Comparison of ENCODE assay signal across 25 cellular contexts in the genomic region with DNA sequence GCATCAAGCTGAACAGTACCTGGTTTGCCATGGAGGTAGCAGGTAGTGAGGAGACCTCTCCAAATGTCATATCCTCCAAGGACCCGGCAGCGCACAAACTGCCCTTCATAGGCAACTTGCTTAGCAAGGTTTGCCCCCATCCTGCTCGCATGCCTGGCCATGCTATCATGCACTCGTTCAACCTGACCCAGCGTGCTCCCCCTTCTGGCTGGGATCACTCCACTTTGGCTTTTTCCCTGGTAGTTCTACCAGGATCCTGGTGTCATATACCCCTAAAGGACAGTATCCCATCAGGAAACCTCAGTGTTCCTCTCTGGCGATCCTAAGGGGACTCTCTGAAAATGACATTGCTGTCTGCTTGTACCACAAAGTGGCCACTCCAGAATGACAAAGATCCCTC.
"Had no signal": no experiment of that assay in that cellular context is flagged by ENCODE, and none has a peak within 500 bp of the region (broad histone marks: within the 10 kb centered on the region; RNA-seq: fewer than 3 reads in every experiment).

No MANE protein-coding gene starts in this region.

- H3K4me3 Mint-ChIP-seq: activated CD4-positive, alpha-beta memory T cell treated with anti-CD3 and anti-CD28 coated beads for 36 hours; activated CD4-positive, alpha-beta T cell treated with anti-CD3 and anti-CD28 coated beads, Interleukin-2, amount 10 ng/mL, durations not matched to agents 24 days and 14 days; activated T-cell treated with anti-CD3 and anti-CD28 coated beads, Interleukin-2, amount 50 U/mL, for 24 hours; activated T-helper 17 cell treated with anti-CD3 and anti-CD28 coated beads, Interleukin-2, amount 50 U/mL, for 72 hours; natural killer cell treated with Interleukin-12 subunit alpha and Interleukin-12 subunit beta and Interleukin-15 and Interleukin-18, amount 100 ng/mL, for 72 hours had no signal

- H3K27ac Mint-ChIP-seq: activated CD4-positive, alpha-beta memory T cell treated with anti-CD3 and anti-CD28 coated beads for 36 hours; activated CD4-positive, alpha-beta T cell treated with anti-CD3 and anti-CD28 coated beads, Interleukin-2, amount 10 ng/mL, durations not matched to agents 24 days and 14 days; activated T-cell treated with anti-CD3 and anti-CD28 coated beads, Interleukin-2, amount 50 U/mL, for 24 hours; activated T-helper 17 cell treated with anti-CD3 and anti-CD28 coated beads, Interleukin-2, amount 50 U/mL, for 72 hours; natural killer cell treated with Interleukin-12 subunit alpha and Interleukin-12 subunit beta and Interleukin-15 and Interleukin-18, amount 100 ng/mL, for 72 hours had no signal

- H3K4me3 ChIP-seq: coronary artery, dorsolateral prefrontal cortex, gastrocnemius medialis, mucosa of descending colon, thoracic aorta, uterus had no signal

- H3K4me1 Mint-ChIP-seq: activated CD4-positive, alpha-beta T cell treated with anti-CD3 and anti-CD28 coated beads, Interleukin-2, amount 10 ng/mL, durations not matched to agents 24 days and 14 days had no signal

- H3K27me3 ChIP-seq: brain microvascular endothelial cell, dorsolateral prefrontal cortex, gastrocnemius medialis, uterus had no signal

- H3K27ac ChIP-seq: brain microvascular endothelial cell, coronary artery, dorsolateral prefrontal cortex, gastrocnemius medialis, thoracic aorta, uterus had no signal

- H3K9me3 ChIP-seq: gastrocnemius medialis, uterus had no signal

- H3K36me3 ChIP-seq: brain microvascular endothelial cell, gastrocnemius medialis, thoracic aorta, uterus had no signal

- H3K27me3 Mint-ChIP-seq: activated CD4-positive, alpha-beta memory T cell treated with anti-CD3 and anti-CD28 coated beads for 36 hours; activated CD4-positive, alpha-beta T cell treated with anti-CD3 and anti-CD28 coated beads, Interleukin-2, amount 10 ng/mL, durations not matched to agents 24 days and 14 days had no signal

- DNase-seq: activated CD4-positive, alpha-beta memory T cell treated with anti-CD3 and anti-CD28 coated beads for 36 hours; activated CD4-positive, alpha-beta T cell treated with anti-CD3 and anti-CD28 coated beads, Interleukin-2, amount 10 ng/mL, durations not matched to agents 24 days and 14 days; activated CD4-positive, CD25-positive, alpha-beta regulatory T cell treated with anti-CD3 and anti-CD28 coated beads, Interleukin-2, amount 50 U/mL, for 72 hours; activated CD8-positive, alpha-beta memory T cell treated with anti-CD3 and anti-CD28 coated beads, Interleukin-2, amount 50 U/mL, for 48 hours; activated gamma-delta T cell treated with Interleukin-2 at 50 U/mL for 16 hours; activated naive CD4-positive, alpha-beta T cell treated with anti-CD3 and anti-CD28 coated beads, Interleukin-2, amount 50 U/mL, for 16 hours; activated T-cell treated with anti-CD3 and anti-CD28 coated beads, Interleukin-2, amount 50 U/mL, for 24 hours; amniotic stem cell; brain microvascular endothelial cell; dorsolateral prefrontal cortex; effector memory CD4-positive, alpha-beta T cell; erythroblast; gastrocnemius medialis; glutamatergic neuron; left cardiac atrium; left ventricle myocardium superior; mucosa of descending colon; right cardiac atrium; stimulated activated CD4-positive, alpha-beta T cell treated with anti-CD3 and anti-CD28 coated beads, Interleukin-4, amount 100 ng/mL, for 1 hour; trophoblast cell; uterus had no signal

- ATAC-seq: activated T-helper 17 cell treated with anti-CD3 and anti-CD28 coated beads, Interleukin-2, amount 50 U/mL, for 72 hours; gastrocnemius medialis; left cardiac atrium; left ventricle myocardium superior; mucosa of descending colon; natural killer cell treated with Interleukin-12 subunit alpha and Interleukin-12 subunit beta and Interleukin-15 and Interleukin-18, amount 100 ng/mL, for 72 hours; right cardiac atrium had no signal

- H3K4me1 ChIP-seq: gastrocnemius medialis, uterus had no signal
